1 cellular context compared by ENCODE assay signal in the genomic region with DNA sequence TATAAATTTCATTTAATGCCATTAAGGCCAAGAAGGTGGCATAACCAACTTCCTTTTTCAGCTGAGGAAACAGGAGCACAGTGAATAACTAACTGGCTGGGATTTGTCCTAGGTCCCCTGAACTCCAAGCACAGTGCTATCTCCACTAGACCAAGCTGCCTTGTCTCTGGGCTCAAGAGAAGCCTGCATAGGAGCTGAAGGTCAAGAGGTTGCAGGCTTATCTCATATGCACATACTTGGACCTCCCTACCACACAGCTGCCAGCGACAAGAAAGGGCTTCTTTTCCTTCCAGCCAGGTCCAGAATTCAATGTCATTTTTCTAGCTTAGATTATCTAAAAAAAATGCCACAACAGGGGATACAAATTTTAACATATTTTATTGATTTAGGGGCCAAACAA.
TF ChIP-seq lines count a peak whose summit lies in the region.

No MANE protein-coding gene starts in this region.

TF ChIP-seq in K562, 482 proteins besides CTCF, POLR2A, EP300 and RAD21 (continued from another document and continues in another):
- TF ChIP-seq, protein P1, sequence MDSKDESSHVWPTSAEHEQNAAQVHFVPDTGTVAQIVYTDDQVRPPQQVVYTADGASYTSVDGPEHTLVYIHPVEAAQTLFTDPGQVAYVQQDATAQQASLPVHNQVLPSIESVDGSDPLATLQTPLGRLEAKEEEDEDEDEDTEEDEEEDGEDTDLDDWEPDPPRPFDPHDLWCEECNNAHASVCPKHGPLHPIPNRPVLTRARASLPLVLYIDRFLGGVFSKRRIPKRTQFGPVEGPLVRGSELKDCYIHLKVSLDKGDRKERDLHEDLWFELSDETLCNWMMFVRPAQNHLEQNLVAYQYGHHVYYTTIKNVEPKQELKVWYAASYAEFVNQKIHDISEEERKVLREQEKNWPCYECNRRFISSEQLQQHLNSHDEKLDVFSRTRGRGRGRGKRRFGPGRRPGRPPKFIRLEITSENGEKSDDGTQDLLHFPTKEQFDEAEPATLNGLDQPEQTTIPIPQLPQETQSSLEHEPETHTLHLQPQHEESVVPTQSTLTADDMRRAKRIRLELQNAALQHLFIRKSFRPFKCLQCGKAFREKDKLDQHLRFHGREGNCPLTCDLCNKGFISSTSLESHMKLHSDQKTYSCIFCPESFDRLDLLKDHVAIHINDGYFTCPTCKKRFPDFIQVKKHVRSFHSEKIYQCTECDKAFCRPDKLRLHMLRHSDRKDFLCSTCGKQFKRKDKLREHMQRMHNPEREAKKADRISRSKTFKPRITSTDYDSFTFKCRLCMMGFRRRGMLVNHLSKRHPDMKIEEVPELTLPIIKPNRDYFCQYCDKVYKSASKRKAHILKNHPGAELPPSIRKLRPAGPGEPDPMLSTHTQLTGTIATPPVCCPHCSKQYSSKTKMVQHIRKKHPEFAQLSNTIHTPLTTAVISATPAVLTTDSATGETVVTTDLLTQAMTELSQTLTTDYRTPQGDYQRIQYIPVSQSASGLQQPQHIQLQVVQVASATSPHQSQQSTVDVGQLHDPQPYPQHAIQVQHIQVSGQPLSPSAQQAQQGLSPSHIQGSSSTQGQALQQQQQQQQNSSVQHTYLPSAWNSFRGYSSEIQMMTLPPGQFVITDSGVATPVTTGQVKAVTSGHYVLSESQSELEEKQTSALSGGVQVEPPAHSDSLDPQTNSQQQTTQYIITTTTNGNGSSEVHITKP (IDR thresholded peaks at IDR 0.05; ENCODE audit: partially characterized antibody), result no peak
- TF ChIP-seq GTF2A2 (tag; IDR thresholded peaks at IDR 0.05), result no peak
- TF ChIP-seq, protein P2, sequence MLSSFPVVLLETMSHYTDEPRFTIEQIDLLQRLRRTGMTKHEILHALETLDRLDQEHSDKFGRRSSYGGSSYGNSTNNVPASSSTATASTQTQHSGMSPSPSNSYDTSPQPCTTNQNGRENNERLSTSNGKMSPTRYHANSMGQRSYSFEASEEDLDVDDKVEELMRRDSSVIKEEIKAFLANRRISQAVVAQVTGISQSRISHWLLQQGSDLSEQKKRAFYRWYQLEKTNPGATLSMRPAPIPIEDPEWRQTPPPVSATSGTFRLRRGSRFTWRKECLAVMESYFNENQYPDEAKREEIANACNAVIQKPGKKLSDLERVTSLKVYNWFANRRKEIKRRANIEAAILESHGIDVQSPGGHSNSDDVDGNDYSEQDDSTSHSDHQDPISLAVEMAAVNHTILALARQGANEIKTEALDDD (IDR thresholded peaks at IDR 0.05), result peak; percentile 91
- peak; percentile 56; the same call in 1 of the 2 replicates for TF ChIP-seq SP1 (CRISPR knock-in tag; IDR thresholded peaks at IDR 0.05)
- TF ChIP-seq, protein P3, sequence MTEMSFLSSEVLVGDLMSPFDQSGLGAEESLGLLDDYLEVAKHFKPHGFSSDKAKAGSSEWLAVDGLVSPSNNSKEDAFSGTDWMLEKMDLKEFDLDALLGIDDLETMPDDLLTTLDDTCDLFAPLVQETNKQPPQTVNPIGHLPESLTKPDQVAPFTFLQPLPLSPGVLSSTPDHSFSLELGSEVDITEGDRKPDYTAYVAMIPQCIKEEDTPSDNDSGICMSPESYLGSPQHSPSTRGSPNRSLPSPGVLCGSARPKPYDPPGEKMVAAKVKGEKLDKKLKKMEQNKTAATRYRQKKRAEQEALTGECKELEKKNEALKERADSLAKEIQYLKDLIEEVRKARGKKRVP (CRISPR knock-in tag; IDR thresholded peaks at IDR 0.05), result no peak
- TF ChIP-seq BCL6 (CRISPR knock-in tag; IDR thresholded peaks at IDR 0.05), result no peak
- peak; percentile 41 for TF ChIP-seq DACH1 (IDR thresholded peaks at IDR 0.05; ENCODE audit: partially characterized antibody)
- TF ChIP-seq TAF7 (tag; IDR thresholded peaks at IDR 0.05), result no peak
- TF ChIP-seq MCM2 (IDR thresholded peaks at IDR 0.05; ENCODE audit: low read depth), result no peak
- TF ChIP-seq SP2 (IDR thresholded peaks at IDR 0.05; ENCODE audit: extremely low read depth, low read depth, low read length, poor library complexity, severe bottlenecking), result no peak
- TF ChIP-seq ZNF79 (CRISPR knock-in tag; IDR thresholded peaks at IDR 0.05; ENCODE audit: low read depth), result no peak
- TF ChIP-seq SMAD3 (CRISPR knock-in tag; conservative IDR thresholded peaks at IDR 0.05), result 0 out of 2 replicates have a peak, but pooled peaks have one; percentile 68
- TF ChIP-seq HMGN3 (IDR thresholded peaks at IDR 0.05; ENCODE audit: borderline replicate concordance, extremely low read depth, insufficient read length, low read depth, low read length), result peak; percentile 39
- TF ChIP-seq ZNF76 (CRISPR knock-in tag; IDR thresholded peaks at IDR 0.05; ENCODE audit: borderline replicate concordance), result no peak
- TF ChIP-seq ZNF445 (CRISPR knock-in tag; IDR thresholded peaks at IDR 0.05; ENCODE audit: low read depth), result no peak
- TF ChIP-seq RNF2 (IDR thresholded peaks at IDR 0.05), result peak; percentile 67; the same call in 1 of the 2 replicates
- peak; percentile 55; the same call in 1 of the 2 replicates for TF ChIP-seq GATAD2B (IDR thresholded peaks at IDR 0.05; ENCODE audit: borderline replicate concordance)
- TF ChIP-seq ILF3 (IDR thresholded peaks at IDR 0.05; ENCODE audit: borderline replicate concordance), result no peak
- TF ChIP-seq ARID1B (IDR thresholded peaks at IDR 0.05), result peak; percentile 96
- no peak for TF ChIP-seq ESRRB (CRISPR knock-in tag; IDR thresholded peaks at IDR 0.05; ENCODE audit: borderline replicate concordance)
- TF ChIP-seq HMG20A (CRISPR knock-in tag; conservative IDR thresholded peaks at IDR 0.05), result no peak
- TF ChIP-seq MTA3 (IDR thresholded peaks at IDR 0.05; ENCODE audit: borderline replicate concordance), result peak; percentile 66; the same call in 1 of the 2 replicates
- TF ChIP-seq HEY1 (CRISPR knock-in tag; IDR thresholded peaks at IDR 0.05; ENCODE audit: borderline replicate concordance), result no peak
- TF ChIP-seq, protein P4, sequence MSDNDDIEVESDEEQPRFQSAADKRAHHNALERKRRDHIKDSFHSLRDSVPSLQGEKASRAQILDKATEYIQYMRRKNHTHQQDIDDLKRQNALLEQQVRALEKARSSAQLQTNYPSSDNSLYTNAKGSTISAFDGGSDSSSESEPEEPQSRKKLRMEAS (CRISPR knock-in tag; IDR thresholded peaks at IDR 0.05), result no peak; the same call in 1 of the 2 replicates
- TF ChIP-seq FOXJ2 (tag; IDR thresholded peaks at IDR 0.05), result 0 out of 2 replicates have a peak, but pooled peaks have one; percentile 18
- TF ChIP-seq, protein P5, sequence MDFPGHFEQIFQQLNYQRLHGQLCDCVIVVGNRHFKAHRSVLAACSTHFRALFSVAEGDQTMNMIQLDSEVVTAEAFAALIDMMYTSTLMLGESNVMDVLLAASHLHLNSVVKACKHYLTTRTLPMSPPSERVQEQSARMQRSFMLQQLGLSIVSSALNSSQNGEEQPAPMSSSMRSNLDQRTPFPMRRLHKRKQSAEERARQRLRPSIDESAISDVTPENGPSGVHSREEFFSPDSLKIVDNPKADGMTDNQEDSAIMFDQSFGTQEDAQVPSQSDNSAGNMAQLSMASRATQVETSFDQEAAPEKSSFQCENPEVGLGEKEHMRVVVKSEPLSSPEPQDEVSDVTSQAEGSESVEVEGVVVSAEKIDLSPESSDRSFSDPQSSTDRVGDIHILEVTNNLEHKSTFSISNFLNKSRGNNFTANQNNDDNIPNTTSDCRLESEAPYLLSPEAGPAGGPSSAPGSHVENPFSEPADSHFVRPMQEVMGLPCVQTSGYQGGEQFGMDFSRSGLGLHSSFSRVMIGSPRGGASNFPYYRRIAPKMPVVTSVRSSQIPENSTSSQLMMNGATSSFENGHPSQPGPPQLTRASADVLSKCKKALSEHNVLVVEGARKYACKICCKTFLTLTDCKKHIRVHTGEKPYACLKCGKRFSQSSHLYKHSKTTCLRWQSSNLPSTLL (IDR thresholded peaks at IDR 0.05), result no peak
- TF ChIP-seq, protein P6, sequence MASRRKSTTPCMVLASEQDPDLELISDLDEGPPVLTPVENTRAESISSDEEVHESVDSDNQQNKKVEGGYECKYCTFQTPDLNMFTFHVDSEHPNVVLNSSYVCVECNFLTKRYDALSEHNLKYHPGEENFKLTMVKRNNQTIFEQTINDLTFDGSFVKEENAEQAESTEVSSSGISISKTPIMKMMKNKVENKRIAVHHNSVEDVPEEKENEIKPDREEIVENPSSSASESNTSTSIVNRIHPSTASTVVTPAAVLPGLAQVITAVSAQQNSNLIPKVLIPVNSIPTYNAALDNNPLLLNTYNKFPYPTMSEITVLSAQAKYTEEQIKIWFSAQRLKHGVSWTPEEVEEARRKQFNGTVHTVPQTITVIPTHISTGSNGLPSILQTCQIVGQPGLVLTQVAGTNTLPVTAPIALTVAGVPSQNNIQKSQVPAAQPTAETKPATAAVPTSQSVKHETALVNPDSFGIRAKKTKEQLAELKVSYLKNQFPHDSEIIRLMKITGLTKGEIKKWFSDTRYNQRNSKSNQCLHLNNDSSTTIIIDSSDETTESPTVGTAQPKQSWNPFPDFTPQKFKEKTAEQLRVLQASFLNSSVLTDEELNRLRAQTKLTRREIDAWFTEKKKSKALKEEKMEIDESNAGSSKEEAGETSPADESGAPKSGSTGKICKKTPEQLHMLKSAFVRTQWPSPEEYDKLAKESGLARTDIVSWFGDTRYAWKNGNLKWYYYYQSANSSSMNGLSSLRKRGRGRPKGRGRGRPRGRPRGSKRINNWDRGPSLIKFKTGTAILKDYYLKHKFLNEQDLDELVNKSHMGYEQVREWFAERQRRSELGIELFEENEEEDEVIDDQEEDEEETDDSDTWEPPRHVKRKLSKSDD (conservative IDR thresholded peaks at IDR 0.05; ENCODE audit: low read length), result no peak
- peak; percentile 48; the same call in 1 of the 2 replicates for TF ChIP-seq RB1 (IDR thresholded peaks at IDR 0.05; ENCODE audit: low read depth)
- TF ChIP-seq BHLHE40 (IDR thresholded peaks at IDR 0.05; ENCODE audit: low read length), result peak; percentile 77; the same call in 1 of the 2 replicates
- TF ChIP-seq, protein P7, sequence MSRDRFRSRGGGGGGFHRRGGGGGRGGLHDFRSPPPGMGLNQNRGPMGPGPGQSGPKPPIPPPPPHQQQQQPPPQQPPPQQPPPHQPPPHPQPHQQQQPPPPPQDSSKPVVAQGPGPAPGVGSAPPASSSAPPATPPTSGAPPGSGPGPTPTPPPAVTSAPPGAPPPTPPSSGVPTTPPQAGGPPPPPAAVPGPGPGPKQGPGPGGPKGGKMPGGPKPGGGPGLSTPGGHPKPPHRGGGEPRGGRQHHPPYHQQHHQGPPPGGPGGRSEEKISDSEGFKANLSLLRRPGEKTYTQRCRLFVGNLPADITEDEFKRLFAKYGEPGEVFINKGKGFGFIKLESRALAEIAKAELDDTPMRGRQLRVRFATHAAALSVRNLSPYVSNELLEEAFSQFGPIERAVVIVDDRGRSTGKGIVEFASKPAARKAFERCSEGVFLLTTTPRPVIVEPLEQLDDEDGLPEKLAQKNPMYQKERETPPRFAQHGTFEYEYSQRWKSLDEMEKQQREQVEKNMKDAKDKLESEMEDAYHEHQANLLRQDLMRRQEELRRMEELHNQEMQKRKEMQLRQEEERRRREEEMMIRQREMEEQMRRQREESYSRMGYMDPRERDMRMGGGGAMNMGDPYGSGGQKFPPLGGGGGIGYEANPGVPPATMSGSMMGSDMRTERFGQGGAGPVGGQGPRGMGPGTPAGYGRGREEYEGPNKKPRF (IDR thresholded peaks at IDR 0.05; ENCODE audit: low read depth, low read length), result no peak
- TF ChIP-seq NFXL1 (CRISPR knock-in tag; IDR thresholded peaks at IDR 0.05), result no peak
- no peak for TF ChIP-seq KAT8 (IDR thresholded peaks at IDR 0.05; ENCODE audit: low read depth)
- TF ChIP-seq, protein P8, sequence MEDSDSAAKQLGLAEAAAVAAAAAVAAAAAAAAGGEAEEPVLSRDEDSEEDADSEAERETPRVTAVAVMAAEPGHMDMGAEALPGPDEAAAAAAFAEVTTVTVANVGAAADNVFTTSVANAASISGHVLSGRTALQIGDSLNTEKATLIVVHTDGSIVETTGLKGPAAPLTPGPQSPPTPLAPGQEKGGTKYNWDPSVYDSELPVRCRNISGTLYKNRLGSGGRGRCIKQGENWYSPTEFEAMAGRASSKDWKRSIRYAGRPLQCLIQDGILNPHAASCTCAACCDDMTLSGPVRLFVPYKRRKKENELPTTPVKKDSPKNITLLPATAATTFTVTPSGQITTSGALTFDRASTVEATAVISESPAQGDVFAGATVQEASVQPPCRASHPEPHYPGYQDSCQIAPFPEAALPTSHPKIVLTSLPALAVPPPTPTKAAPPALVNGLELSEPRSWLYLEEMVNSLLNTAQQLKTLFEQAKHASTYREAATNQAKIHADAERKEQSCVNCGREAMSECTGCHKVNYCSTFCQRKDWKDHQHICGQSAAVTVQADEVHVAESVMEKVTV (CRISPR knock-in tag; IDR thresholded peaks at IDR 0.05), result no peak
- peak; percentile 89 for TF ChIP-seq FOXM1 (IDR thresholded peaks at IDR 0.05; ENCODE audit: low read depth)
- TF ChIP-seq FOXM1 (CRISPR knock-in tag; IDR thresholded peaks at IDR 0.05; ENCODE audit: low read depth), result no peak
- TF ChIP-seq ZKSCAN8 (CRISPR knock-in tag; IDR thresholded peaks at IDR 0.05), result no peak
- 0 out of 2 replicates have a peak, but pooled peaks have one; percentile 19 for TF ChIP-seq GATAD2A (IDR thresholded peaks at IDR 0.05)
- TF ChIP-seq RCOR1 (IDR thresholded peaks at IDR 0.05; ENCODE audit: borderline replicate concordance in 1 of 2, low read depth in 2 of 2, low read length in 2 of 2), result peak; percentile 93 to 97
- TF ChIP-seq, protein P9, sequence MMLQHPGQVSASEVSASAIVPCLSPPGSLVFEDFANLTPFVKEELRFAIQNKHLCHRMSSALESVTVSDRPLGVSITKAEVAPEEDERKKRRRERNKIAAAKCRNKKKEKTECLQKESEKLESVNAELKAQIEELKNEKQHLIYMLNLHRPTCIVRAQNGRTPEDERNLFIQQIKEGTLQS (IDR thresholded peaks at IDR 0.05), result no peak
- TF ChIP-seq, protein P9 (CRISPR knock-in tag; conservative IDR thresholded peaks at IDR 0.05), result no peak
- TF ChIP-seq PHF8 (IDR thresholded peaks at IDR 0.05; ENCODE audit: borderline replicate concordance, low read length), result no peak
- no peak for TF ChIP-seq ZNF586 (CRISPR knock-in tag; conservative IDR thresholded peaks at IDR 0.05)
- no peak for TF ChIP-seq NFYB (IDR thresholded peaks at IDR 0.05; ENCODE audit: extremely low read depth, insufficient read length)
- peak; percentile 55 for TF ChIP-seq CXXC5 (CRISPR knock-in tag; IDR thresholded peaks at IDR 0.05)
- TF ChIP-seq CBFA2T2 (conservative IDR thresholded peaks at IDR 0.05), result peak; percentile 98
- no peak for TF ChIP-seq POLR2G (IDR thresholded peaks at IDR 0.05; ENCODE audit: low read depth, low read length)
- no peak for TF ChIP-seq BRCA1 (IDR thresholded peaks at IDR 0.05)
- TF ChIP-seq BRCA1 (CRISPR knock-in tag; IDR thresholded peaks at IDR 0.05), result no peak
- no peak for TF ChIP-seq STAT5B (CRISPR knock-in tag; IDR thresholded peaks at IDR 0.05)
- no peak for TF ChIP-seq NFIX (CRISPR knock-in tag; IDR thresholded peaks at IDR 0.05; ENCODE audit: low read depth)
- no peak for TF ChIP-seq HNRNPL (IDR thresholded peaks at IDR 0.05; ENCODE audit: low read depth, low read length)
- peak; percentile 57 to 94; a peak in 3 of 4 replicates for TF ChIP-seq HDAC1 (IDR thresholded peaks at IDR 0.05)
- no peak for TF ChIP-seq NFATC3 (IDR thresholded peaks at IDR 0.05)
